11 cellular contexts compared by ENCODE assay signal in genomic region chr17:39702901-39703893, GRCh38. TPM values are rescaled to one million over a fixed set of nuclear protein-coding genes. Genes with fewer than 3 reads are reported as not detected.
DNase-seq lines count a peak whose midpoint lies in the region; ATAC-seq and TF ChIP-seq lines count a peak whose summit lies in the region.
"Had no signal": no experiment of that assay in that cellular context is flagged by ENCODE, and none has a peak within 500 bp of the region (broad histone marks: within the 10 kb centered on the region; RNA-seq: fewer than 3 reads in every experiment).

No MANE protein-coding gene starts in this region.

- H3K9me3 ChIP-seq in HEK293 (ENCODE audit: control insufficient read depth, insufficient read depth, low read depth, low read length) (no peaks in the 10 kb centered on the region), Panc1 (ENCODE audit: control insufficient read depth, insufficient read depth, low read depth, low read length) (no peaks in the 10 kb centered on the region), stomach (no peaks in the 10 kb centered on the region), esophagus muscularis mucosa (no peaks in the 10 kb centered on the region)
- H3K9me3 ChIP-seq: lower lobe of right lung had no signal

- no peaks in the 10 kb centered on the region for H3K27me3 ChIP-seq in Panc1 (ENCODE audit: control insufficient read depth, insufficient read depth, low read length)
- H3K27me3 ChIP-seq in stomach = peaks cover 0 to 20% (median 8%) of the 10 kb centered on the region in 3 donors
- no peaks in the 10 kb centered on the region for H3K27me3 ChIP-seq in esophagus muscularis mucosa

- intact Hi-C loops in Panc1 (cut with micrococcal nuclease; ENCODE audit: unreplicated experiment) = no loop called here
- intact Hi-C loops in stomach (cut with DNase I; ENCODE audit: low total_unique reads) = no loop called here
- intact Hi-C loops in esophagus muscularis mucosa (cut with DNase I) = no loop called here

- no peak for TF ChIP-seq CTCF in HEK293 (tag by site-specific recombination; IDR thresholded peaks at IDR 0.05)
- no peak for TF ChIP-seq CTCF in Panc1 (IDR thresholded peaks at IDR 0.05)
- TF ChIP-seq CTCF in stomach (IDR thresholded peaks at IDR 0.05) = no peak
- TF ChIP-seq CTCF in esophagus muscularis mucosa (IDR thresholded peaks at IDR 0.05) = no peak

- H3K36me3 ChIP-seq in HEK293 (ENCODE audit: control insufficient read depth in 2 of 2, insufficient read depth in 1 of 2, low read length in 2 of 2) (peaks cover 0 to 34% of the 10 kb centered on the region in 2 experiments; a peak in 1 of 3 replicates), Panc1 (ENCODE audit: control insufficient read depth, insufficient read depth, low read length) (peaks cover 3% of the 10 kb centered on the region; the same call in 1 of the 2 replicates), stomach (peaks cover 8 to 17% (median 13%) of the 10 kb centered on the region in 4 donors), esophagus muscularis mucosa (peaks cover 11 to 20% (median 17%) of the 10 kb centered on the region in 4 donors)

- TF ChIP-seq POLR2A in stomach (IDR thresholded peaks at IDR 0.05) (no peak), esophagus muscularis mucosa (IDR thresholded peaks at IDR 0.05; ENCODE audit: low read depth) (no peak)

- CTCF ChIA-PET in HEK293 (lab: Yijun Ruan, JAX) (interaction anchor here (0.6 to 3.4 kb wide), 10 partner anchors 27 to 372 kb away, joined by 3 to 22 read pairs (median 3); partner anchors contain the start of gene MIEN1), Panc1 (lab: Charles Lee) (interaction anchor here (0.6 to 1.2 kb wide), 2 partner anchors 25 to 27 kb away, joined by 3 to 7 read pairs; partner anchors contain the start of gene MIEN1)

- in situ Hi-C loops in Panc1 (cut with HindIII; ENCODE audit: low pct_unique_long_range_greater_than_20kb, low sequenced_read_pairs) = no loop called here

- DNase-seq in Panc1 (ENCODE audit: low read depth, low spot score) = peak; percentile 43
- peak; percentile 80 for DNase-seq in left lobe of liver (ENCODE audit: low spot score)
- DNase-seq in stomach = no peak
- DNase-seq in HPDE6-E6E7 (ENCODE audit: extremely low spot score) = no peak
- no peak for DNase-seq in esophagus muscularis mucosa (ENCODE audit: extremely low spot score)
- no peak for DNase-seq in stimulated activated CD4-positive, alpha-beta T cell treated with anti-CD3 and anti-CD28 coated beads, Interleukin-2, amount 100 ng/mL, for 24 hours
- DNase-seq: activated naive CD4-positive, alpha-beta T cell; GDM1; GM23248; lower lobe of right lung had no signal

- ATAC-seq in Panc1 (peak; percentile 17; the same call in 1 of the 2 replicates), left lobe of liver (peak; percentile 63)

- WGBS in stomach, 5 donors = 36 to 50% (median 44%) methylated on average over 9 to 12 of the region's 12 CpGs
- WGBS in esophagus muscularis mucosa = 73% methylated on average over 11 of the region's 12 CpGs

- H3K27ac ChIP-seq in HEK293 (ENCODE audit: extremely low read depth, low read depth, low read length) (peak overlapping the region; percentile 17; the same call in 1 of the 2 replicates), Panc1 (ENCODE audit: low read length) (peak overlapping the region; percentile 3; the same call in 1 of the 2 replicates), stomach (peak overlapping the region; percentile 85 to 95 (median 92)), esophagus muscularis mucosa (replicated peaks in 1 of 4) (no peak overlapping the region)
- H3K27ac ChIP-seq: GM23248, lower lobe of right lung had no signal

- BruUV-seq in Panc1 (replicated peaks; lab: Mats Ljungman, UMichigan) = no TSS peak

- POLR2A ChIA-PET in HEK293 (lab: Yijun Ruan, JAX) (interaction anchor here (0.8 kb wide), 1 partner anchor 28 kb away, joined by 3 read pairs; no protein-coding TSS in a partner anchor), Panc1 (lab: Charles Lee) (interaction anchor here (1.2 kb wide), 1 partner anchor 15 kb away, joined by 3 read pairs; the partner anchor contains the start of gene PGAP3)

- H3K4me1 ChIP-seq in HEK293 (ENCODE audit: control insufficient read depth, insufficient read depth, low read length) (peaks cover 13% of the 10 kb centered on the region; the same call in 1 of the 2 replicates), Panc1 (ENCODE audit: control insufficient read depth, insufficient read depth, low read length) (peaks cover 50% of the 10 kb centered on the region), stomach (peaks cover 58 to 87% (median 80%) of the 10 kb centered on the region in 4 donors), esophagus muscularis mucosa (peaks cover 35 to 64% (median 56%) of the 10 kb centered on the region in 4 donors)

- no peak overlapping the region for H3K4me3 ChIP-seq in HEK293 (ENCODE audit: low read depth, low read length)
- 0 out of 4 replicates have a peak overlapping the region, but pooled peaks of 1 of the 2 experiments have one; percentile 1 for H3K4me3 ChIP-seq in Panc1 (ENCODE audit: low read depth in 2 of 2, low read length in 2 of 2)
- H3K4me3 ChIP-seq in stomach = peak overlapping the region in 1 of 4 donors; percentile 5
- H3K4me3 ChIP-seq in esophagus muscularis mucosa = no peak overlapping the region
- H3K4me3 ChIP-seq: GM23248, lower lobe of right lung had no signal

- TF ChIP-seq EP300 in stomach (IDR thresholded peaks at IDR 0.05) (no peak), esophagus muscularis mucosa (IDR thresholded peaks at IDR 0.05) (no peak)

TF ChIP-seq in HEK293, 187 proteins besides CTCF, POLR2A, EP300 and RAD21 (continues in another document):
- no peak for TF ChIP-seq ZSCAN23 (tag by site-specific recombination; IDR thresholded peaks at IDR 0.05)
- no peak for TF ChIP-seq TRIM28 (IDR thresholded peaks at IDR 0.05; ENCODE audit: borderline replicate concordance, low read length)
- no peak for TF ChIP-seq ZNF266 (tag by site-specific recombination; IDR thresholded peaks at IDR 0.05; ENCODE audit: low read depth)
- TF ChIP-seq GLIS1 (tag by site-specific recombination; IDR thresholded peaks at IDR 0.05) = peak; percentile 65; the same call in 1 of the 2 replicates
- TF ChIP-seq PRDM10 (tag by site-specific recombination; IDR thresholded peaks at IDR 0.05) = 0 out of 2 replicates have a peak, but pooled peaks have one; percentile 45
- peak; percentile 54; the same call in 1 of the 2 replicates for TF ChIP-seq ZNF664 (tag by site-specific recombination; IDR thresholded peaks at IDR 0.05)

RNA-seq across cellular contexts. Expression of gene ERBB2, which starts 3.3 kb away (rescaled TPM):
- total RNA-seq in Panc1 (2021; ENCODE audit: unreplicated experiment) (68.6 TPM), left lobe of liver (23.1 TPM), stomach (100 to 1,000 TPM in 2 of 5 donors, 10 to 100 TPM in 3; 53.1 to 402 (median 81.7) TPM), esophagus muscularis mucosa (10 to 100 TPM; 36.8 to 67.7 (median 57.7) TPM)
- 60.1 TPM for polyA plus RNA-seq in Panc1 (2012; ENCODE audit: insufficient read length)
- 10 to 100 TPM; 13.1 to 47.7 (median 25.3) TPM for polyA plus RNA-seq in stomach

RNA-seq across cellular contexts. Expression of gene PGAP3, which starts 15.3 kb away (rescaled TPM):
- total RNA-seq in Panc1 (2021; ENCODE audit: unreplicated experiment) (21.8 TPM), left lobe of liver (23.8 TPM), stomach (10 to 100 TPM in 3 of 5 donors, 1 to 10 TPM in 2; 3.2 to 42.9 (median 22.4) TPM), esophagus muscularis mucosa (1 to 10 TPM; 6.2 to 9.4 (median 8.5) TPM)
- polyA plus RNA-seq in Panc1 (2012; ENCODE audit: insufficient read length) = 23.8 TPM
- 10 to 100 TPM in 2 of 3 donors, 1 to 10 TPM in 1; 9.1 to 21.5 (median 11.2) TPM for polyA plus RNA-seq in stomach

RNA-seq across cellular contexts. Expression of gene MIEN1, which starts 27.1 kb away (rescaled TPM):
- total RNA-seq in Panc1 (2021; ENCODE audit: unreplicated experiment) (103 TPM), left lobe of liver (25.2 TPM), stomach (100 to 1,000 TPM in 2 of 5 donors, 10 to 100 TPM in 2, 1 to 10 TPM in 1; 9.3 to 312 (median 25.9) TPM), esophagus muscularis mucosa (10 to 100 TPM; 47.0 to 57.3 (median 52.7) TPM)
- 168 TPM for polyA plus RNA-seq in Panc1 (2012; ENCODE audit: insufficient read length)
- polyA plus RNA-seq in stomach = 100 to 1,000 TPM; 106 to 134 (median 132) TPM

RNA-seq across cellular contexts. Expression of gene GRB7, which starts 34.5 kb away (rescaled TPM):
- total RNA-seq in Panc1 (2021; ENCODE audit: unreplicated experiment) = 2.8 TPM
- polyA plus RNA-seq in Panc1 (2012; ENCODE audit: insufficient read length) = 2.5 TPM
- total RNA-seq in left lobe of liver = 12.0 TPM
- 10 to 100 TPM in 3 of 5 donors, 1 to 10 TPM in 2; 2.3 to 43.9 (median 31.2) TPM for total RNA-seq in stomach
- polyA plus RNA-seq in stomach = 10 to 100 TPM in 2 of 3 donors, 1 to 10 TPM in 1; 9.5 to 34.7 (median 14.7) TPM
- under 1 TPM; 0.23 to 0.83 (median 0.55) TPM for total RNA-seq in esophagus muscularis mucosa
- total RNA-seq: GM23248 had no signal
- polyA plus RNA-seq: GM23248 had no signal

RNA-seq across cellular contexts. Expression of gene PNMT, which starts 34.9 kb away (rescaled TPM):
- total RNA-seq in Panc1 (2021; ENCODE audit: unreplicated experiment) (2.4 TPM), left lobe of liver (0.45 TPM), stomach (1 to 10 TPM in 2 of 5 donors, under 1 TPM in 1, not detected in 2; 0.45 to 9.0 (median 2.9) TPM), esophagus muscularis mucosa (10 to 100 TPM in 3 of 4 donors, 1 to 10 TPM in 1; 9.4 to 14.3 (median 10.6) TPM)
- polyA plus RNA-seq in Panc1 (2012; ENCODE audit: insufficient read length) = 4.6 TPM
- 10 to 100 TPM in 2 of 3 donors, 1 to 10 TPM in 1; 5.3 to 16.6 (median 13.0) TPM for polyA plus RNA-seq in stomach
- total RNA-seq: GM23248 had no signal
- polyA plus RNA-seq: GM23248 had no signal

Comparison
In these comparisons a context has a peak if more than half of its experiments do, and no peak if none do; other contexts are left out.
1. H3K27ac ChIP-seq: peak in HEK293 (single experiment), Panc1 (single experiment) and stomach (5 of 5); none in esophagus muscularis mucosa (0 of 4).
2. DNase-seq: peak in Panc1 (single experiment) and left lobe of liver (single experiment); none in stomach (single experiment), HPDE6-E6E7 (single experiment), esophagus muscularis mucosa (single experiment) and stimulated activated CD4-positive, alpha-beta T cell treated with anti-CD3 and anti-CD28 coated beads, Interleukin-2, amount 100 ng/mL, for 24 hours (0 of 2).